Comparison of ENCODE assay signal across 14 cellular contexts in genomic region chr1:24045766-24046165, GRCh38.
DNase-seq lines count a peak whose midpoint lies in the region; ATAC-seq, FAIRE-seq and TF ChIP-seq lines count a peak whose summit lies in the region.
"Had no signal": no experiment of that assay in that cellular context is flagged by ENCODE, and none has a peak within 500 bp of the region (broad histone marks: within the 10 kb centered on the region; RNA-seq: fewer than 3 reads in every experiment).

No MANE protein-coding gene starts in this region.

- H3K4me1 ChIP-seq in adipocyte (ENCODE audit: control insufficient read depth, insufficient read depth, low read length) (peaks cover 24% of the 10 kb centered on the region), keratinocyte (ENCODE audit: control insufficient read depth, extremely low read depth, insufficient read depth, low read length) (peaks cover 18% of the 10 kb centered on the region), stomach (peaks cover 16 to 22% (median 18%) of the 10 kb centered on the region in 4 donors)

- H3K9me3 ChIP-seq in adipocyte (ENCODE audit: control insufficient read depth, low read length) (no peaks in the 10 kb centered on the region), keratinocyte (ENCODE audit: control insufficient read depth, low read depth, low read length) (no peaks in the 10 kb centered on the region), stomach (no peaks in the 10 kb centered on the region)

- H3K9ac ChIP-seq in adipocyte (ENCODE audit: low read length) (peak overlapping the region; percentile 80), keratinocyte (ENCODE audit: control insufficient read depth, extremely low read depth, insufficient read depth, low read length) (no peak overlapping the region)

- no peaks in the 10 kb centered on the region for H4K20me1 ChIP-seq in keratinocyte (ENCODE audit: control insufficient read depth, extremely low read depth, insufficient read depth, low read length)

- TF ChIP-seq POLR2A in stomach (IDR thresholded peaks at IDR 0.05), result no peak

- H3K36me3 Mint-ChIP-seq in HFFc6 (ENCODE audit: low read depth), result no peaks in the 10 kb centered on the region
- H3K36me3 Mint-ChIP-seq: activated naive CD4-positive, alpha-beta T cell treated with anti-CD3 and anti-CD28 coated beads, Interleukin-2, amount 50 U/mL, for 72 hours had no signal

- H3K27ac Mint-ChIP-seq in HFFc6, result peak overlapping the region; percentile 90
- H3K27ac Mint-ChIP-seq: activated naive CD4-positive, alpha-beta T cell treated with anti-CD3 and anti-CD28 coated beads, Interleukin-2, amount 50 U/mL, for 72 hours; CD4-positive, alpha-beta T cell had no signal

- no peak for TF ChIP-seq EP300 in stomach (IDR thresholded peaks at IDR 0.05)

- H3K27me3 Mint-ChIP-seq in HFFc6 (ENCODE audit: insufficient read depth), result peaks cover 1% of the 10 kb centered on the region; the same call in 1 of the 2 replicates
- H3K27me3 Mint-ChIP-seq: CD4-positive, alpha-beta T cell had no signal

- ATAC-seq in GM21825 (IDR thresholded peaks at IDR 0.05; ENCODE audit: unreplicated experiment), result no peak
- ATAC-seq in HG02938 (IDR thresholded peaks at IDR 0.05; ENCODE audit: unreplicated experiment), result no peak

- H3K36me3 ChIP-seq in adipocyte (ENCODE audit: control insufficient read depth, insufficient read depth, low read length, severe bottlenecking) (no peaks in the 10 kb centered on the region), keratinocyte (ENCODE audit: control insufficient read depth in 2 of 2, extremely low read depth in 1 of 2, insufficient read depth in 2 of 2, low read length in 2 of 2) (no peaks in the 10 kb centered on the region), stomach (no peaks in the 10 kb centered on the region)

- peak overlapping the region; percentile 65; the same call in 1 of the 2 replicates for H3K4me3 Mint-ChIP-seq in HFFc6
- H3K4me3 Mint-ChIP-seq: CD4-positive, alpha-beta T cell had no signal

- H3K4me3 ChIP-seq in adipocyte (ENCODE audit: low read length) (peak overlapping the region; percentile 25), keratinocyte (ENCODE audit: control insufficient read depth in 2 of 3, extremely low read depth in 1 of 3, insufficient read depth in 2 of 3, low read depth in 1 of 3, low read length in 3 of 3) (no peak overlapping the region), stomach (no peak overlapping the region)

- no peak for FAIRE-seq in keratinocyte (lab: Jason Lieb, UNC)
- FAIRE-seq: colon had no signal

- no peak overlapping the region for H2AFZ ChIP-seq in keratinocyte (ENCODE audit: control insufficient read depth, low read length)

- peaks cover 31% of the 10 kb centered on the region for H3K4me1 Mint-ChIP-seq in HFFc6 (ENCODE audit: low read depth)

- peak; percentile 19 for DNase-seq in HFFc6
- DNase-seq in adipocyte (ENCODE audit: low read depth), result peak; percentile 38
- no peak for DNase-seq in keratinocyte (ENCODE audit: low read depth, low spot score)
- DNase-seq in stomach, result no peak
- DNase-seq in occipital lobe (lab: John Stamatoyannopoulos, UW), result no peak
- no peak for DNase-seq in SKM-1 treated with dmso at 0.1 percent for 144 hours (lab: John Stamatoyannopoulos, UW; ENCODE audit: unreplicated experiment)
- DNase-seq: activated CD4-positive, CD25-positive, alpha-beta regulatory T cell treated with anti-CD3 and anti-CD28 coated beads, Interleukin-2, amount 50 U/mL, for 72 hours; CD4-positive, alpha-beta T cell; stimulated activated CD4-positive, alpha-beta T cell treated with anti-CD3 and anti-CD28 coated beads, Interleukin-4, amount 100 ng/mL, for 4 hours; stimulated activated naive CD4-positive, alpha-beta T cell treated with Interleukin-2 at 50 U/mL for 16 hours had no signal

- H3K27ac ChIP-seq in keratinocyte (ENCODE audit: control insufficient read depth, insufficient read depth, low read length) (no peak overlapping the region), stomach (peak overlapping the region; percentile 17 to 68 (median 60))

- WGBS in stomach, 5 donors, result 33 to 54% (median 38%) methylated on average over 2 of the region's 2 CpGs

- H3K4me2 ChIP-seq in keratinocyte (ENCODE audit: control insufficient read depth, extremely low read depth, insufficient read depth, low read depth, low read length), result peak overlapping the region; percentile 43

- H3K27me3 ChIP-seq in adipocyte (replicated peaks; ENCODE audit: control insufficient read depth, insufficient read depth, low read length), result no peaks in the 10 kb centered on the region
- H3K27me3 ChIP-seq in keratinocyte (ENCODE audit: control insufficient read depth, extremely low read depth, insufficient read depth, low read length), result no peaks in the 10 kb centered on the region
- H3K27me3 ChIP-seq in stomach, result no peaks in the 10 kb centered on the region

- intact Hi-C loops in stomach (cut with DNase I; ENCODE audit: low total_unique reads), result no loop called here

- dilution Hi-C loops in keratinocyte (cut with MboI; ENCODE audit: extremely low pct_ligation_motif_present, low sequenced_read_pairs), result no loop called here

- H3K9me3 Mint-ChIP-seq in HFFc6, result no peaks in the 10 kb centered on the region
- H3K9me3 Mint-ChIP-seq: activated naive CD4-positive, alpha-beta T cell treated with anti-CD3 and anti-CD28 coated beads, Interleukin-2, amount 50 U/mL, for 72 hours; CD4-positive, alpha-beta T cell had no signal

- H3K79me2 ChIP-seq in keratinocyte (ENCODE audit: control insufficient read depth, insufficient read depth, low read length), result no peaks in the 10 kb centered on the region

- no peaks in the 10 kb centered on the region for H3K9me1 ChIP-seq in keratinocyte (ENCODE audit: control insufficient read depth, extremely low read depth, insufficient read depth, low read length)

- TF ChIP-seq CTCF in HFFc6 (IDR thresholded peaks at IDR 0.05) (no peak), keratinocyte (optimal IDR thresholded peaks at IDR 0.05 in 1 of 3, IDR thresholded peaks at IDR 0.05 in 1 of 3, conservative IDR thresholded peaks at IDR 0.05 in 1 of 3; ENCODE audit: extremely low read depth in 1 of 3, insufficient read depth in 2 of 3, low read length in 3 of 3) (no peak), stomach (IDR thresholded peaks at IDR 0.05) (no peak)

Comparison
In these comparisons a context has a peak if more than half of its experiments do, and no peak if none do; other contexts are left out.
1. DNase-seq: peak in HFFc6 (single experiment) and adipocyte (single experiment); none in keratinocyte (single experiment), stomach (single experiment), occipital lobe (single experiment) and SKM-1 treated with dmso at 0.1 percent for 144 hours (single experiment).